6 cellular contexts compared by ENCODE assay signal in genomic region chr2:165110394-165110793, GRCh38.
"Had no signal": no experiment of that assay in that cellular context is flagged by ENCODE, and none has a peak within 500 bp of the region (broad histone marks: within the 10 kb centered on the region; RNA-seq: fewer than 3 reads in every experiment).

No MANE protein-coding gene starts in this region.

- H2AFZ ChIP-seq: GM23248 had no signal

- H3K4me3 ChIP-seq: GM23248, K562 had no signal

- H3K27ac ChIP-seq: GM23248 had no signal

- H3K9ac ChIP-seq: GM23248 had no signal

- DNase-seq: GM23248, H9, HCEC 1CT, IMR-90, KG1 had no signal

- ATAC-seq: K562 had no signal
